8 cellular contexts compared by ENCODE assay signal in the genomic region with DNA sequence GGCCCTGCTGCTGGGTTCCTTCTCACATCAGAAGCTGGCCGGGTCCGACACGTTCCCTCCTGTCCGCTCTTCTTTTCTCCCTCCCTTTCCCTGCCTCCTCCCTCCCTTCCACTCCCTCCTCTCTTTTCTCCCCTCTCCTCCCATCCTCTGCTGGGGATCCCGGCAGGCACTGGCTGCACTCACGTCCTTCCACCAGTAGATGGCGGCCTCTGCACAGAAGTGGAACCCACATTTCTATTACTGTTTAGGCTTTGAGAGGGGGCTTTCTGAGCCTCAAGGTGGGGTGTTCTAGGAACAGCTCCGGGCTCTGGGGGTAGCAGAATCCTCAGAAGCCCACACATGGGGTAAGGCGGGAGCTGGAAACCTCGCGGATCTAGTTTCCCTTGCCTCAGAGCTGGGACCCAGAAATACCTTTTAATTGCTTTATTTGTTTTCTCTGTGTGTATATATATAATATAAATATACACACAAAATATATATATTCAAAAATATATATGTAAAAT.
DNase-seq lines count a peak whose midpoint lies in the region; ATAC-seq, FAIRE-seq and TF ChIP-seq lines count a peak whose summit lies in the region.

No MANE protein-coding gene starts in this region.

- no peaks in the 10 kb centered on the region for H3K9me3 Mint-ChIP-seq in activated T-helper 17 cell treated with anti-CD3 and anti-CD28 coated beads, Interleukin-2, amount 50 U/mL, for 72 hours

- no peak for FAIRE-seq in D721Med (lab: Jason Lieb, UNC)

- in situ Hi-C loops in astrocyte of the spinal cord (cut with HindIII; ENCODE audit: low sequenced_read_pairs) = no loop called here

- H3K4me3 Mint-ChIP-seq in activated T-helper 17 cell treated with anti-CD3 and anti-CD28 coated beads, Interleukin-2, amount 50 U/mL, for 72 hours = no peak overlapping the region

- H3K27ac Mint-ChIP-seq in activated T-helper 17 cell treated with anti-CD3 and anti-CD28 coated beads, Interleukin-2, amount 50 U/mL, for 72 hours = no peak overlapping the region

- ATAC-seq in HG02870 (IDR thresholded peaks at IDR 0.05; ENCODE audit: unreplicated experiment) = peak; percentile 44
- no peak for ATAC-seq in HG02970 (IDR thresholded peaks at IDR 0.05; ENCODE audit: low FRiP score, unreplicated experiment)
- ATAC-seq in activated T-helper 17 cell treated with anti-CD3 and anti-CD28 coated beads, Interleukin-2, amount 50 U/mL, for 72 hours (replicated peaks) = no peak

- TF ChIP-seq CTCF in D721Med (IDR thresholded peaks at IDR 0.05; ENCODE audit: insufficient read depth, missing control alignments) = peak; percentile 97
- peak; percentile 99 for TF ChIP-seq CTCF in astrocyte of the spinal cord (IDR thresholded peaks at IDR 0.05; ENCODE audit: low read depth, low read length)

- no peaks in the 10 kb centered on the region for H3K36me3 Mint-ChIP-seq in activated T-helper 17 cell treated with anti-CD3 and anti-CD28 coated beads, Interleukin-2, amount 50 U/mL, for 72 hours (ENCODE audit: low read depth)

- DNase-seq in D721Med (ENCODE audit: insufficient read length, low spot score) = no peak
- peak; percentile 18 for DNase-seq in SW480 (ENCODE audit: low spot score)
- peak; percentile 14 for DNase-seq in astrocyte of the spinal cord (ENCODE audit: low read depth, low spot score)
- peak; percentile 35 for DNase-seq in kidney tubule cell (ENCODE audit: low spot score)
- DNase-seq in stimulated activated CD8-positive, alpha-beta memory T cell treated with anti-CD3 and anti-CD28 coated beads, Interleukin-12 subunit alpha, Interleukin-12 subunit beta, amount 100 ng/mL, for 1 hour (ENCODE audit: low read depth) = peak; percentile 3

- no peaks in the 10 kb centered on the region for H3K4me1 Mint-ChIP-seq in activated T-helper 17 cell treated with anti-CD3 and anti-CD28 coated beads, Interleukin-2, amount 50 U/mL, for 72 hours

- H3K4me3 ChIP-seq in astrocyte of the spinal cord (ENCODE audit: low read depth, low read length) = no peak overlapping the region

- peaks cover 35% of the 10 kb centered on the region for H3K27me3 Mint-ChIP-seq in activated T-helper 17 cell treated with anti-CD3 and anti-CD28 coated beads, Interleukin-2, amount 50 U/mL, for 72 hours
